Comparison of ENCODE assay signal across 9 cellular contexts in genomic region chr7:33744293-33744692, GRCh38.
DNase-seq lines count a peak whose midpoint lies in the region; ATAC-seq, FAIRE-seq and TF ChIP-seq lines count a peak whose summit lies in the region.
"Had no signal": no experiment of that assay in that cellular context is flagged by ENCODE, and none has a peak within 500 bp of the region (broad histone marks: within the 10 kb centered on the region; RNA-seq: fewer than 3 reads in every experiment).

No MANE protein-coding gene starts in this region.

- H3K27me3 ChIP-seq in BE2C = no peaks in the 10 kb centered on the region
- no peaks in the 10 kb centered on the region for H3K27me3 ChIP-seq in Peyer's patch
- no peaks in the 10 kb centered on the region for H3K27me3 ChIP-seq in CD4-positive, alpha-beta memory T cell (ENCODE audit: insufficient read depth, low read length)

- peaks cover 0 to 4% (median 0%) of the 10 kb centered on the region in 8 donors for H3K9me3 Mint-ChIP-seq in CD4-positive, alpha-beta memory T cell
- H3K9me3 Mint-ChIP-seq in activated naive CD8-positive, alpha-beta T cell treated with anti-CD3 and anti-CD28 coated beads for 36 hours = peaks cover 3% of the 10 kb centered on the region

- H3K27me3 Mint-ChIP-seq in CD4-positive, alpha-beta memory T cell = no peaks in the 10 kb centered on the region
- no peaks in the 10 kb centered on the region for H3K27me3 Mint-ChIP-seq in activated naive CD8-positive, alpha-beta T cell treated with anti-CD3 and anti-CD28 coated beads for 36 hours

- peaks cover 0 to 3% of the 10 kb centered on the region in 2 donors for H3K36me3 Mint-ChIP-seq in CD4-positive, alpha-beta memory T cell
- no peaks in the 10 kb centered on the region for H3K36me3 Mint-ChIP-seq in activated naive CD8-positive, alpha-beta T cell treated with anti-CD3 and anti-CD28 coated beads for 36 hours
- H3K36me3 Mint-ChIP-seq: activated naive CD4-positive, alpha-beta T cell treated with anti-CD3 and anti-CD28 coated beads, Interleukin-2, amount 50 U/mL, for 72 hours had no signal

- DNase-seq in BE2C (peak; percentile 21), H54 (ENCODE audit: insufficient read length, low spot score) (peak; percentile 54), Peyer's patch (no peak), iPS-NIHi7 (ENCODE audit: extremely low spot score) (peak; percentile 61), activated T-cell treated with anti-CD3 and anti-CD28 coated beads for 4 hours (no peak)
- no peak for DNase-seq in CD4-positive, alpha-beta memory T cell
- DNase-seq in activated naive CD8-positive, alpha-beta T cell treated with anti-CD3 and anti-CD28 coated beads for 36 hours = no peak

- no peak overlapping the region for H3K27ac Mint-ChIP-seq in CD4-positive, alpha-beta memory T cell
- H3K27ac Mint-ChIP-seq in activated naive CD8-positive, alpha-beta T cell treated with anti-CD3 and anti-CD28 coated beads for 36 hours = no peak overlapping the region
- H3K27ac Mint-ChIP-seq: activated naive CD4-positive, alpha-beta T cell treated with anti-CD3 and anti-CD28 coated beads, Interleukin-2, amount 50 U/mL, for 72 hours had no signal

- TF ChIP-seq CTCF in BE2C (IDR thresholded peaks at IDR 0.05; ENCODE audit: low read depth, low read length) (peak; percentile 61), Peyer's patch (IDR thresholded peaks at IDR 0.05) (peak in 5 of 6 experiments; percentile 6 to 65 (median 60))

- no peak overlapping the region for H3K4me3 Mint-ChIP-seq in CD4-positive, alpha-beta memory T cell
- no peak overlapping the region for H3K4me3 Mint-ChIP-seq in activated naive CD8-positive, alpha-beta T cell treated with anti-CD3 and anti-CD28 coated beads for 36 hours

- H3K4me1 ChIP-seq in BE2C (no peaks in the 10 kb centered on the region; the same call in 1 of the 2 replicates), Peyer's patch (no peaks in the 10 kb centered on the region)
- no peaks in the 10 kb centered on the region for H3K4me1 ChIP-seq in CD4-positive, alpha-beta memory T cell (ENCODE audit: insufficient read depth, low read length)

- peaks cover 0 to 1% (median 0%) of the 10 kb centered on the region in 4 donors for H3K4me1 Mint-ChIP-seq in CD4-positive, alpha-beta memory T cell
- no peaks in the 10 kb centered on the region for H3K4me1 Mint-ChIP-seq in activated naive CD8-positive, alpha-beta T cell treated with anti-CD3 and anti-CD28 coated beads for 36 hours

- H3K4me3 ChIP-seq in BE2C (ENCODE audit: low read depth, low read length) (no peak overlapping the region), Peyer's patch (no peak overlapping the region)
- H3K4me3 ChIP-seq in CD4-positive, alpha-beta memory T cell (ENCODE audit: low read length in 2 of 2) = no peak overlapping the region

- H3K9me3 ChIP-seq in BE2C = no peaks in the 10 kb centered on the region
- no peaks in the 10 kb centered on the region for H3K9me3 ChIP-seq in Peyer's patch
- H3K9me3 ChIP-seq in CD4-positive, alpha-beta memory T cell (ENCODE audit: control insufficient read depth in 1 of 2, low read length in 2 of 2) = no peaks in the 10 kb centered on the region

- H3K36me3 ChIP-seq in BE2C = no peaks in the 10 kb centered on the region
- no peaks in the 10 kb centered on the region for H3K36me3 ChIP-seq in Peyer's patch
- no peaks in the 10 kb centered on the region for H3K36me3 ChIP-seq in CD4-positive, alpha-beta memory T cell (ENCODE audit: insufficient read depth, low read length)

- no peak for FAIRE-seq in H54 (lab: Jason Lieb, UNC)

- intact Hi-C loops in CD4-positive, alpha-beta memory T cell (cut with micrococcal nuclease) = no loop called here

- POLR2A ChIA-PET in CD4-positive, alpha-beta memory T cell (lab: Charles Lee; ENCODE audit: partially characterized antibody) = no interaction called here

- ATAC-seq in HG03108 (IDR thresholded peaks at IDR 0.05; ENCODE audit: unreplicated experiment) = no peak
- ATAC-seq: activated naive CD4-positive, alpha-beta T cell treated with anti-CD3 and anti-CD28 coated beads, Interleukin-2, amount 50 U/mL, for 72 hours had no signal

- no peak for TF ChIP-seq POLR2A in H54 (IDR thresholded peaks at IDR 0.05; ENCODE audit: low read depth, low read length)
- no peak for TF ChIP-seq POLR2A in Peyer's patch (IDR thresholded peaks at IDR 0.05)

- CTCF ChIA-PET in CD4-positive, alpha-beta memory T cell (lab: Charles Lee; ENCODE audit: partially characterized antibody) = no interaction called here

- no peak overlapping the region for H3K27ac ChIP-seq in Peyer's patch
- H3K27ac ChIP-seq in CD4-positive, alpha-beta memory T cell (ENCODE audit: low read depth, low read length) = no peak overlapping the region

Comparison
In these comparisons a context has a peak if more than half of its experiments do, and no peak if none do; other contexts are left out.
1. DNase-seq: peak in BE2C (single experiment), H54 (single experiment) and iPS-NIHi7 (single experiment); none in Peyer's patch (0 of 3), CD4-positive, alpha-beta memory T cell (0 of 5), activated naive CD8-positive, alpha-beta T cell treated with anti-CD3 and anti-CD28 coated beads for 36 hours (single experiment) and activated T-cell treated with anti-CD3 and anti-CD28 coated beads for 4 hours (single experiment).